8 cellular contexts compared by ENCODE assay signal in genomic region chr2:96863039-96863438, GRCh38. TPM values are rescaled to one million over a fixed set of nuclear protein-coding genes. Genes with fewer than 3 reads are reported as not detected.
DNase-seq lines count a peak whose midpoint lies in the region; ATAC-seq and TF ChIP-seq lines count a peak whose summit lies in the region.
"Not testable (repeated sequence)": the region's sequence is repeated elsewhere in the genome, so short reads cannot be mapped to it uniquely, and the experiment has no call there.

No MANE protein-coding gene starts in this region.

- DNase-seq in GF-D8 (lab: John Stamatoyannopoulos, UW) (peak; percentile 31), MV-4-11 (lab: John Stamatoyannopoulos, UW) (peak; percentile 75), renal cortical epithelial cell (ENCODE audit: low read depth) (peak; percentile 17)
- DNase-seq in RWPE1 (ENCODE audit: low spot score); activated CD8-positive, alpha-beta memory T cell treated with anti-CD3 and anti-CD28 coated beads, Interleukin-2, amount 10 ng/mL, durations not matched to agents 7 days and 5 days; natural killer cell: not testable (repeated sequence)

- H3K9me3 ChIP-seq in BLaER1, gastroesophageal sphincter: not testable (repeated sequence)

- H3K36me3 Mint-ChIP-seq in activated CD8-positive, alpha-beta memory T cell treated with anti-CD3 and anti-CD28 coated beads, Interleukin-2, amount 10 ng/mL, durations not matched to agents 7 days and 5 days; natural killer cell: not testable (repeated sequence)

- H4K20me1 ChIP-seq in BLaER1 = peaks cover 77% of the 10 kb centered on the region

- not testable (repeated sequence) for H3K27me3 ChIP-seq in BLaER1, gastroesophageal sphincter

- peaks cover 39% of the 10 kb centered on the region for H3K4me1 Mint-ChIP-seq in activated CD8-positive, alpha-beta memory T cell treated with anti-CD3 and anti-CD28 coated beads, Interleukin-2, amount 10 ng/mL, durations not matched to agents 7 days and 5 days
- peaks cover 45 to 55% of the 10 kb centered on the region in 2 donors for H3K4me1 Mint-ChIP-seq in natural killer cell

- not testable (repeated sequence) for TF ChIP-seq EP300 in gastroesophageal sphincter (IDR thresholded peaks at IDR 0.05)

- H3K27ac ChIP-seq in BLaER1 = peak overlapping the region; percentile 99
- peak overlapping the region; percentile 34 for H3K27ac ChIP-seq in RWPE1
- peak overlapping the region in 3 of 4 donors; percentile 100 for H3K27ac ChIP-seq in gastroesophageal sphincter

- H3K4me3 ChIP-seq in BLaER1 = peak overlapping the region; percentile 6; the same call in 1 of the 2 replicates
- not testable (repeated sequence) for H3K4me3 ChIP-seq in gastroesophageal sphincter

- H3K9ac ChIP-seq in BLaER1 = not testable (repeated sequence)

- CTCF ChIA-PET in RWPE1 (lab: Yijun Ruan, JAX) = interaction anchor here (1.6 kb wide), 1 partner anchor 88 kb away, joined by 5 read pairs; no protein-coding TSS in a partner anchor
- CTCF ChIA-PET in activated CD8-positive, alpha-beta memory T cell treated with anti-CD3 and anti-CD28 coated beads, Interleukin-2, amount 10 ng/mL, durations not matched to agents 7 days and 5 days (lab: Charles Lee) = interaction anchor here (1.0 to 3.7 kb wide), 4 partner anchors 68 to 98 kb away, joined by 3 to 13 read pairs (median 4); no protein-coding TSS in a partner anchor

- not testable (repeated sequence) for H3K9me3 Mint-ChIP-seq in activated CD8-positive, alpha-beta memory T cell treated with anti-CD3 and anti-CD28 coated beads, Interleukin-2, amount 10 ng/mL, durations not matched to agents 7 days and 5 days (ENCODE audit: low read depth); natural killer cell

- peak overlapping the region; percentile 21 for H3K27ac Mint-ChIP-seq in activated CD8-positive, alpha-beta memory T cell treated with anti-CD3 and anti-CD28 coated beads, Interleukin-2, amount 10 ng/mL, durations not matched to agents 7 days and 5 days
- peak overlapping the region; percentile 29 to 65 for H3K27ac Mint-ChIP-seq in natural killer cell

- H3K36me3 ChIP-seq in BLaER1 (peaks cover 70% of the 10 kb centered on the region), gastroesophageal sphincter (peaks cover 0 to 80% of the 10 kb centered on the region in 2 donors)

- not testable (repeated sequence) for TF ChIP-seq CTCF in RWPE1 (conservative IDR thresholded peaks at IDR 0.05; ENCODE audit: low read depth); gastroesophageal sphincter (IDR thresholded peaks at IDR 0.05); natural killer cell (IDR thresholded peaks at IDR 0.05)

- peak overlapping the region; percentile 99 for H3K4me2 ChIP-seq in BLaER1

- POLR2A ChIA-PET in RWPE1 (lab: Yijun Ruan, JAX; ENCODE audit: low non-redundant PET) = interaction anchor here (1.3 kb wide), 1 partner anchor 87 kb away, joined by 3 read pairs; no protein-coding TSS in a partner anchor

- not testable (repeated sequence) for ATAC-seq in activated CD8-positive, alpha-beta memory T cell treated with anti-CD3 and anti-CD28 coated beads, Interleukin-2, amount 10 ng/mL, durations not matched to agents 7 days and 5 days; gastroesophageal sphincter; natural killer cell

- not testable (repeated sequence) for H3K4me3 Mint-ChIP-seq in activated CD8-positive, alpha-beta memory T cell treated with anti-CD3 and anti-CD28 coated beads, Interleukin-2, amount 10 ng/mL, durations not matched to agents 7 days and 5 days
- H3K4me3 Mint-ChIP-seq in natural killer cell = peak overlapping the region; percentile 42

- TF ChIP-seq POLR2A in gastroesophageal sphincter (IDR thresholded peaks at IDR 0.05) = not testable (repeated sequence)

- 64 to 90% methylated on average over 3 of the region's 3 CpGs for WGBS in gastroesophageal sphincter (ENCODE audit: low coverage in 1 of 2), 2 donors

- H3K4me1 ChIP-seq in BLaER1 (peaks cover 99% of the 10 kb centered on the region), gastroesophageal sphincter (peaks cover 0 to 96% (median 38%) of the 10 kb centered on the region in 3 donors)

- intact Hi-C loops in natural killer cell (cut with micrococcal nuclease) = not testable (repeated sequence)

- not testable (repeated sequence) for H3K27me3 Mint-ChIP-seq in activated CD8-positive, alpha-beta memory T cell treated with anti-CD3 and anti-CD28 coated beads, Interleukin-2, amount 10 ng/mL, durations not matched to agents 7 days and 5 days; natural killer cell (ENCODE audit: low read depth in 2 of 2)

RNA-seq across cellular contexts. Expression of gene ANKRD39, which starts 5.2 kb away (rescaled TPM):
- total RNA-seq in activated CD8-positive, alpha-beta memory T cell treated with anti-CD3 and anti-CD28 coated beads, Interleukin-2, amount 10 ng/mL, durations not matched to agents 7 days and 5 days = 10 to 100 TPM; 32.6 to 42.6 TPM
- total RNA-seq in gastroesophageal sphincter = 10 to 100 TPM; 13.3 to 20.4 (median 17.1) TPM
- total RNA-seq in natural killer cell = 10 to 100 TPM; 15.5 to 22.3 (median 21.6) TPM
- total RNA-seq in renal cortical epithelial cell = 4.7 and 6.3 TPM in 2 replicates

RNA-seq across cellular contexts. Expression of gene SEMA4C, which starts 6.8 kb away (rescaled TPM):
- 10 to 100 TPM in 1 of 2 experiments, 1 to 10 TPM in 1; 9.7 to 11.6 TPM for total RNA-seq in activated CD8-positive, alpha-beta memory T cell treated with anti-CD3 and anti-CD28 coated beads, Interleukin-2, amount 10 ng/mL, durations not matched to agents 7 days and 5 days
- total RNA-seq in gastroesophageal sphincter (10 to 100 TPM; 58.7 to 66.6 (median 62.8) TPM), natural killer cell (10 to 100 TPM; 51.8 to 78.1 (median 65.8) TPM), renal cortical epithelial cell (17.5 and 25.3 TPM in 2 replicates)

RNA-seq across cellular contexts. Expression of gene ANKRD23, which starts 19.2 kb away (rescaled TPM):
- 10 to 100 TPM; 10.4 to 14.8 TPM for total RNA-seq in activated CD8-positive, alpha-beta memory T cell treated with anti-CD3 and anti-CD28 coated beads, Interleukin-2, amount 10 ng/mL, durations not matched to agents 7 days and 5 days
- 1 to 10 TPM; 1.2 to 4.9 (median 3.1) TPM for total RNA-seq in gastroesophageal sphincter
- 10 to 100 TPM in 2 of 3 donors, 1 to 10 TPM in 1; 8.3 to 11.2 (median 10.1) TPM for total RNA-seq in natural killer cell
- 0.35 and 2.2 TPM in 2 replicates for total RNA-seq in renal cortical epithelial cell

RNA-seq across cellular contexts. Expression of gene CNNM3, which starts 47.0 kb away (rescaled TPM):
- total RNA-seq in activated CD8-positive, alpha-beta memory T cell treated with anti-CD3 and anti-CD28 coated beads, Interleukin-2, amount 10 ng/mL, durations not matched to agents 7 days and 5 days = 10 to 100 TPM; 28.0 to 30.5 TPM
- total RNA-seq in gastroesophageal sphincter (10 to 100 TPM; 10.4 to 21.6 (median 18.9) TPM), natural killer cell (10 to 100 TPM; 33.8 to 55.2 (median 45.6) TPM), renal cortical epithelial cell (5.2 and 21.8 TPM in 2 replicates)

Comparison
In these comparisons a context has a peak if more than half of its experiments do, and no peak if none do; other contexts are left out.
1. H3K27ac ChIP-seq: peak in every context shown above with its lines; median percentile 100 in gastroesophageal sphincter; 99 in BLaER1; 34 in RWPE1.